ENCODE assay signal across 1 cellular context in the genomic region with DNA sequence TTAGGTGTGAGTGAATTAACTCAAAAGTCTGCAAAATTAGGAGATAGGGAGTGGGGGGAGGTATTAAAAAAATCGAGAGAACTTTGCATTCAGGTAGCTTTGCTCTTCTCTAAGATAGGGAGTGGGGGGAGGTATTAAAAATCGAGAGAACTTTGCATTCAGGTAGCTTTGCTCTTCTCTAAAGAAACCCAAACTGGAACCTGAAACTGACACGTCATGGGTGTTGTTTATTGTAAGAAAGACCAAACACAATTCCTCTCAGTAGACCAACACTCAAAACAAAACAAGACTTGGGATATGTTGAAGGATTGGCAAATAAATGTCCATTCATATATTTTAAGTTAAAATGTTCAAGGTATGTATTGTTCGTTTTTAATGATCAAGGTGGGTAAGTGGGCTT.
TF ChIP-seq lines count a peak whose summit lies in the region.

No MANE protein-coding gene starts in this region.

TF ChIP-seq in A549, 52 proteins besides CTCF, POLR2A, EP300 and RAD21 (continued from another document):
- no peak for TF ChIP-seq MAFK (IDR thresholded peaks at IDR 0.05; ENCODE audit: partially characterized antibody)
- TF ChIP-seq, protein P1, sequence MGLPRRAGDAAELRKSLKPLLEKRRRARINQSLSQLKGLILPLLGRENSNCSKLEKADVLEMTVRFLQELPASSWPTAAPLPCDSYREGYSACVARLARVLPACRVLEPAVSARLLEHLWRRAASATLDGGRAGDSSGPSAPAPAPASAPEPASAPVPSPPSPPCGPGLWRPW (IDR thresholded peaks at IDR 0.05): no peak
- no peak for TF ChIP-seq CEBPB (IDR thresholded peaks at IDR 0.05)
- no peak for TF ChIP-seq HOXB5 (CRISPR knock-in tag; IDR thresholded peaks at IDR 0.05)
